In the genomic region with DNA sequence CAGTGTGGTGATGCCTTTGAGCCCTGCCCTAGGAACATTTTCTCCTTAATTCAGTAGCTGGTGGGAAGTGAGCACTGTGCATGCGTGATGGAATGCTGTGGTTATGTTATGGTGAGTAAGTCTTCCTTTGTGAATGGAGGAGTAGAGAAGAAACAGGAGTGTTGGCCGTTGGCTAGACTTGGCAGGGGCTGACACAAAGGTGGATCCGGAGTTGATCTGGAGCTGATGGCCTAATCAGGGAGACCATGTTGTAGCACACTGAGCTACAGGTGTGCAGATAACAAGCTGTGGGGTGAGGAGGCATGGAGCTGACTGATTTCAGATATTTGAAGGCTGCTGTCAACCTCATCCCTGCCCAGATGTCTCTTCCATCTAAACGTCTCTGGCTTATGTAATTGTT, we compare ENCODE assay signal across 2 cellular contexts.
TF ChIP-seq lines count a peak whose summit lies in the region.

No MANE protein-coding gene starts in this region.

TF ChIP-seq in SK-N-SH treated with all-trans-retinoic acid at 6 μM for 48 hours, 23 proteins besides CTCF, POLR2A, EP300 and RAD21:
- TF ChIP-seq ZNF70 (CRISPR knock-in tag; IDR thresholded peaks at IDR 0.05) (no peak), ZNF8 (CRISPR knock-in tag; IDR thresholded peaks at IDR 0.05) (no peak), RARB (CRISPR knock-in tag; IDR thresholded peaks at IDR 0.05) (no peak), ZFP30 (CRISPR knock-in tag; IDR thresholded peaks at IDR 0.05) (no peak), PPARA (CRISPR knock-in tag; IDR thresholded peaks at IDR 0.05; ENCODE audit: borderline replicate concordance) (no peak), ZFP3 (CRISPR knock-in tag; IDR thresholded peaks at IDR 0.05) (no peak), CSRNP3 (CRISPR knock-in tag; IDR thresholded peaks at IDR 0.05) (no peak), CSDC2 (CRISPR knock-in tag; IDR thresholded peaks at IDR 0.05) (no peak), ZC3H10 (CRISPR knock-in tag; IDR thresholded peaks at IDR 0.05) (no peak), ESRRG (CRISPR knock-in tag; IDR thresholded peaks at IDR 0.05) (no peak), OSR1 (CRISPR knock-in tag; IDR thresholded peaks at IDR 0.05) (no peak), TOX (CRISPR knock-in tag; IDR thresholded peaks at IDR 0.05; ENCODE audit: borderline replicate concordance) (no peak), SNAI2 (CRISPR knock-in tag; IDR thresholded peaks at IDR 0.05) (no peak), TCF4 (CRISPR knock-in tag; IDR thresholded peaks at IDR 0.05; ENCODE audit: borderline replicate concordance) (no peak), GLIS3 (CRISPR knock-in tag; IDR thresholded peaks at IDR 0.05) (no peak), ARNTL (CRISPR knock-in tag; IDR thresholded peaks at IDR 0.05; ENCODE audit: borderline replicate concordance, low read depth) (no peak), BACH2 (CRISPR knock-in tag; IDR thresholded peaks at IDR 0.05; ENCODE audit: borderline replicate concordance) (no peak)
- TF ChIP-seq, protein P1, sequence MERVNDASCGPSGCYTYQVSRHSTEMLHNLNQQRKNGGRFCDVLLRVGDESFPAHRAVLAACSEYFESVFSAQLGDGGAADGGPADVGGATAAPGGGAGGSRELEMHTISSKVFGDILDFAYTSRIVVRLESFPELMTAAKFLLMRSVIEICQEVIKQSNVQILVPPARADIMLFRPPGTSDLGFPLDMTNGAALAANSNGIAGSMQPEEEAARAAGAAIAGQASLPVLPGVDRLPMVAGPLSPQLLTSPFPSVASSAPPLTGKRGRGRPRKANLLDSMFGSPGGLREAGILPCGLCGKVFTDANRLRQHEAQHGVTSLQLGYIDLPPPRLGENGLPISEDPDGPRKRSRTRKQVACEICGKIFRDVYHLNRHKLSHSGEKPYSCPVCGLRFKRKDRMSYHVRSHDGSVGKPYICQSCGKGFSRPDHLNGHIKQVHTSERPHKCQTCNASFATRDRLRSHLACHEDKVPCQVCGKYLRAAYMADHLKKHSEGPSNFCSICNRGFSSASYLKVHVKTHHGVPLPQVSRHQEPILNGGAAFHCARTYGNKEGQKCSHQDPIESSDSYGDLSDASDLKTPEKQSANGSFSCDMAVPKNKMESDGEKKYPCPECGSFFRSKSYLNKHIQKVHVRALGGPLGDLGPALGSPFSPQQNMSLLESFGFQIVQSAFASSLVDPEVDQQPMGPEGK (CRISPR knock-in tag; IDR thresholded peaks at IDR 0.05; ENCODE audit: borderline replicate concordance): no peak
- TF ChIP-seq, protein P2, sequence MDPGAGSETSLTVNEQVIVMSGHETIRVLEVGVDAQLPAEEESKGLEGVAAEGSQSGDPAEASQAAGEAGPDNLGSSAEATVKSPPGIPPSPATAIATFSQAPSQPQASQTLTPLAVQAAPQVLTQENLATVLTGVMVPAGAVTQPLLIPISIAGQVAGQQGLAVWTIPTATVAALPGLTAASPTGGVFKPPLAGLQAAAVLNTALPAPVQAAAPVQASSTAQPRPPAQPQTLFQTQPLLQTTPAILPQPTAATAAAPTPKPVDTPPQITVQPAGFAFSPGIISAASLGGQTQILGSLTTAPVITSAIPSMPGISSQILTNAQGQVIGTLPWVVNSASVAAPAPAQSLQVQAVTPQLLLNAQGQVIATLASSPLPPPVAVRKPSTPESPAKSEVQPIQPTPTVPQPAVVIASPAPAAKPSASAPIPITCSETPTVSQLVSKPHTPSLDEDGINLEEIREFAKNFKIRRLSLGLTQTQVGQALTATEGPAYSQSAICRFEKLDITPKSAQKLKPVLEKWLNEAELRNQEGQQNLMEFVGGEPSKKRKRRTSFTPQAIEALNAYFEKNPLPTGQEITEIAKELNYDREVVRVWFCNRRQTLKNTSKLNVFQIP (CRISPR knock-in tag; IDR thresholded peaks at IDR 0.05; ENCODE audit: borderline replicate concordance, low read depth): no peak
- TF ChIP-seq, protein P3, sequence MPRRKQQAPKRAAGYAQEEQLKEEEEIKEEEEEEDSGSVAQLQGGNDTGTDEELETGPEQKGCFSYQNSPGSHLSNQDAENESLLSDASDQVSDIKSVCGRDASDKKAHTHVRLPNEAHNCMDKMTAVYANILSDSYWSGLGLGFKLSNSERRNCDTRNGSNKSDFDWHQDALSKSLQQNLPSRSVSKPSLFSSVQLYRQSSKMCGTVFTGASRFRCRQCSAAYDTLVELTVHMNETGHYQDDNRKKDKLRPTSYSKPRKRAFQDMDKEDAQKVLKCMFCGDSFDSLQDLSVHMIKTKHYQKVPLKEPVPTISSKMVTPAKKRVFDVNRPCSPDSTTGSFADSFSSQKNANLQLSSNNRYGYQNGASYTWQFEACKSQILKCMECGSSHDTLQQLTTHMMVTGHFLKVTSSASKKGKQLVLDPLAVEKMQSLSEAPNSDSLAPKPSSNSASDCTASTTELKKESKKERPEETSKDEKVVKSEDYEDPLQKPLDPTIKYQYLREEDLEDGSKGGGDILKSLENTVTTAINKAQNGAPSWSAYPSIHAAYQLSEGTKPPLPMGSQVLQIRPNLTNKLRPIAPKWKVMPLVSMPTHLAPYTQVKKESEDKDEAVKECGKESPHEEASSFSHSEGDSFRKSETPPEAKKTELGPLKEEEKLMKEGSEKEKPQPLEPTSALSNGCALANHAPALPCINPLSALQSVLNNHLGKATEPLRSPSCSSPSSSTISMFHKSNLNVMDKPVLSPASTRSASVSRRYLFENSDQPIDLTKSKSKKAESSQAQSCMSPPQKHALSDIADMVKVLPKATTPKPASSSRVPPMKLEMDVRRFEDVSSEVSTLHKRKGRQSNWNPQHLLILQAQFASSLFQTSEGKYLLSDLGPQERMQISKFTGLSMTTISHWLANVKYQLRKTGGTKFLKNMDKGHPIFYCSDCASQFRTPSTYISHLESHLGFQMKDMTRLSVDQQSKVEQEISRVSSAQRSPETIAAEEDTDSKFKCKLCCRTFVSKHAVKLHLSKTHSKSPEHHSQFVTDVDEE (CRISPR knock-in tag; IDR thresholded peaks at IDR 0.05): no peak

TF ChIP-seq in SK-N-SH, 30 proteins besides CTCF, POLR2A, EP300 and RAD21:
- TF ChIP-seq TAF1 (IDR thresholded peaks at IDR 0.05; ENCODE audit: borderline replicate concordance, low read depth, low read length): no peak
- no peak for TF ChIP-seq RCOR1 (IDR thresholded peaks at IDR 0.05; ENCODE audit: low read length)
- no peak for TF ChIP-seq MAX (IDR thresholded peaks at IDR 0.05; ENCODE audit: low read depth)
- TF ChIP-seq NRF1 (IDR thresholded peaks at IDR 0.05; ENCODE audit: low read depth, low read length): no peak
- TF ChIP-seq PBX3 (IDR thresholded peaks at IDR 0.05): no peak
- no peak for TF ChIP-seq USF2 (IDR thresholded peaks at IDR 0.05; ENCODE audit: borderline replicate concordance, low read depth, low read length)
- TF ChIP-seq SIN3A (IDR thresholded peaks at IDR 0.05; ENCODE audit: borderline replicate concordance, low read depth, low read length): no peak
- TF ChIP-seq RXRA (IDR thresholded peaks at IDR 0.05; ENCODE audit: borderline replicate concordance, low read depth): no peak
- no peak for TF ChIP-seq ELF1 (IDR thresholded peaks at IDR 0.05)
- TF ChIP-seq IRF3 (IDR thresholded peaks at IDR 0.05; ENCODE audit: low read depth, low read length): no peak
- TF ChIP-seq YY1 (IDR thresholded peaks at IDR 0.05; ENCODE audit: low read depth): no peak
- no peak for TF ChIP-seq JUND (IDR thresholded peaks at IDR 0.05)
- no peak for TF ChIP-seq RFX5 (IDR thresholded peaks at IDR 0.05; ENCODE audit: low read length)
